12 cellular contexts compared by ENCODE assay signal in the genomic region with DNA sequence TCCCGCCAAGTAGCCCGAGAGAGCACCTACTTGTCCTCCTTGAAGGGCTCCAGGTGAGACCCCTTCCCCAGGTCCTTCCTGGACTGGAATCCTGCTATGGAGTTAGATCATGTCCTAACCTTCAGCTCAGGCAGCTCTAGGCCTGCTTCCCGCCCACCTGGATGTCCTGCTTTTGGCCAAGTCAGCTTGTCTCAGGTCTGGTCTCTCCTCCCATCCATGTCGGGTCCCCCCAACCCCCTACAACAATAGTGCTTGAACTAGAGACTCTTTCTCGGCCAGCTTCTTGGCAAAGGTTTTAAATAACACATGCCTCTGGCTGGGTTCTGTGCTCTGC. TPM values are rescaled to one million over a fixed set of nuclear protein-coding genes. Genes with fewer than 3 reads are reported as not detected.
DNase-seq lines count a peak whose midpoint lies in the region; ATAC-seq, FAIRE-seq and TF ChIP-seq lines count a peak whose summit lies in the region.
"Had no signal": no experiment of that assay in that cellular context is flagged by ENCODE, and none has a peak within 500 bp of the region (broad histone marks: within the 10 kb centered on the region; RNA-seq: fewer than 3 reads in every experiment).

No MANE protein-coding gene starts in this region.

- ATAC-seq in activated CD8-positive, alpha-beta T cell treated with anti-CD3 and anti-CD28 coated beads, Interleukin-2, amount 10 ng/mL, durations not matched to agents 7 days and 5 days: no peak
- no peak for ATAC-seq in GM18868 (IDR thresholded peaks at IDR 0.05; ENCODE audit: unreplicated experiment)
- ATAC-seq: Panc1 had no signal

- H3K4me1 Mint-ChIP-seq in activated CD8-positive, alpha-beta T cell treated with anti-CD3 and anti-CD28 coated beads, Interleukin-2, amount 10 ng/mL, durations not matched to agents 7 days and 5 days (ENCODE audit: low read depth): peaks cover 59% of the 10 kb centered on the region

- peaks cover 38% of the 10 kb centered on the region for H3F3A ChIP-seq in smooth muscle cell (ENCODE audit: low read depth)

- WGBS in smooth muscle cell (ENCODE audit: low lambda C conversion rate): 80% methylated on average over 5 of the region's 5 CpGs

- POLR2A ChIA-PET in activated CD8-positive, alpha-beta T cell treated with anti-CD3 and anti-CD28 coated beads, Interleukin-2, amount 10 ng/mL, durations not matched to agents 7 days and 5 days (lab: Charles Lee): interaction anchor here (0.7 to 3.9 kb wide), 8 partner anchors 8 to 57 kb away, joined by 3 to 58 read pairs (median 5); partner anchors contain the start of genes LRP1, NEMP1 and STAT6

- no peak overlapping the region for H2AFZ ChIP-seq in smooth muscle cell (ENCODE audit: low read depth)

- no peak overlapping the region for H3K9ac ChIP-seq in smooth muscle cell (ENCODE audit: low read depth)

- H3K9me3 ChIP-seq in smooth muscle cell (replicated peaks; ENCODE audit: low read depth): no peaks in the 10 kb centered on the region
- no peaks in the 10 kb centered on the region for H3K9me3 ChIP-seq in HAP-1

- DNase-seq in H4 (ENCODE audit: low spot score) (peak; percentile 2), foreskin fibroblast (no peak), smooth muscle cell (lab: John Stamatoyannopoulos, UW; ENCODE audit: unreplicated experiment) (no peak), midbrain (lab: John Stamatoyannopoulos, UW) (no peak), HAP-1 (ENCODE audit: low spot score in 2 of 2) (no peak), HTR-8/SVneo (ENCODE audit: insufficient read length, low spot score) (no peak)
- DNase-seq in activated CD8-positive, alpha-beta T cell treated with anti-CD3 and anti-CD28 coated beads, Interleukin-2, amount 10 ng/mL, durations not matched to agents 7 days and 5 days: no peak
- DNase-seq: NCI-H1436, small intestine had no signal

- H3K4me3 Mint-ChIP-seq in activated CD8-positive, alpha-beta T cell treated with anti-CD3 and anti-CD28 coated beads, Interleukin-2, amount 10 ng/mL, durations not matched to agents 7 days and 5 days: no peak overlapping the region

- H3K36me3 Mint-ChIP-seq in activated CD8-positive, alpha-beta T cell treated with anti-CD3 and anti-CD28 coated beads, Interleukin-2, amount 10 ng/mL, durations not matched to agents 7 days and 5 days (ENCODE audit: low read depth): peaks cover 54% of the 10 kb centered on the region

- no peaks in the 10 kb centered on the region for H3K27me3 ChIP-seq in smooth muscle cell (ENCODE audit: low read depth)
- no peaks in the 10 kb centered on the region for H3K27me3 ChIP-seq in HAP-1 (ENCODE audit: low read depth)

- H3K36me3 ChIP-seq in smooth muscle cell (ENCODE audit: low read depth) (no peaks in the 10 kb centered on the region), HAP-1 (replicated peaks) (peaks cover 29% of the 10 kb centered on the region)

- CTCF ChIA-PET in activated CD8-positive, alpha-beta T cell treated with anti-CD3 and anti-CD28 coated beads, Interleukin-2, amount 10 ng/mL, durations not matched to agents 7 days and 5 days (lab: Charles Lee): interaction anchor here (1.1 to 18.4 kb wide), 8 partner anchors 13 to 85 kb away, joined by 3 to 233 read pairs (median 9); partner anchors contain the start of genes NEMP1 and STAT6

- peak overlapping the region; percentile 92 for H3K27ac ChIP-seq in smooth muscle cell (ENCODE audit: low read depth)

- no peaks in the 10 kb centered on the region for H3K9me3 Mint-ChIP-seq in activated CD8-positive, alpha-beta T cell treated with anti-CD3 and anti-CD28 coated beads, Interleukin-2, amount 10 ng/mL, durations not matched to agents 7 days and 5 days (ENCODE audit: insufficient read depth)

- H4K20me1 ChIP-seq in smooth muscle cell (ENCODE audit: low read depth): peaks cover 56% of the 10 kb centered on the region

- no peaks in the 10 kb centered on the region for H3K27me3 Mint-ChIP-seq in activated CD8-positive, alpha-beta T cell treated with anti-CD3 and anti-CD28 coated beads, Interleukin-2, amount 10 ng/mL, durations not matched to agents 7 days and 5 days (ENCODE audit: low read depth)

- peaks cover 29% of the 10 kb centered on the region for H3K4me1 ChIP-seq in smooth muscle cell (ENCODE audit: low read depth)
- H3K4me1 ChIP-seq in HAP-1: peaks cover 8% of the 10 kb centered on the region

- no peak for FAIRE-seq in HTR-8/SVneo (lab: Jason Lieb, UNC)
- FAIRE-seq: keratinocyte, small intestine had no signal

- TF ChIP-seq CTCF in foreskin fibroblast (IDR thresholded peaks at IDR 0.05; ENCODE audit: low read depth, low read length): no peak
- TF ChIP-seq CTCF in smooth muscle cell (IDR thresholded peaks at IDR 0.05; ENCODE audit: borderline replicate concordance, insufficient read depth, poor library complexity, severe bottlenecking): no peak

- peak overlapping the region; percentile 67 for H3K27ac Mint-ChIP-seq in activated CD8-positive, alpha-beta T cell treated with anti-CD3 and anti-CD28 coated beads, Interleukin-2, amount 10 ng/mL, durations not matched to agents 7 days and 5 days

- H3K4me2 ChIP-seq in smooth muscle cell: peak overlapping the region; percentile 92

- in situ Hi-C loops in HAP-1 (cut with MboI; ENCODE audit: low sequenced_read_pairs): no loop called here

- H3K79me2 ChIP-seq in smooth muscle cell (ENCODE audit: low read depth): peaks cover 41% of the 10 kb centered on the region

- H3K4me3 ChIP-seq in foreskin fibroblast (ENCODE audit: low read depth in 1 of 2, low read length in 2 of 2) (peak overlapping the region; percentile 20 to 22), smooth muscle cell (no peak overlapping the region), HAP-1 (no peak overlapping the region)

RNA-seq across cellular contexts. Expression of gene NAB2, which starts 3.6 kb away (rescaled TPM):
- 16.5 and 20.2 TPM in 2 replicates for total RNA-seq in H4 (2014; rRNA removed; shearing (Covaris generic))
- total RNA-seq in activated CD8-positive, alpha-beta T cell treated with anti-CD3 and anti-CD28 coated beads, Interleukin-2, amount 10 ng/mL, durations not matched to agents 7 days and 5 days: 10 to 100 TPM; 12.9 to 13.7 TPM
- total RNA-seq in smooth muscle cell: 57.8 and 58.3 TPM in 2 replicates
- polyA plus RNA-seq in smooth muscle cell: 37.9 and 39.7 TPM in 2 replicates

RNA-seq across cellular contexts. Expression of gene NEMP1, which starts 13.9 kb away (rescaled TPM):
- 10.5 and 18.0 TPM in 2 replicates for total RNA-seq in H4 (2014; rRNA removed; shearing (Covaris generic))
- 10 to 100 TPM; 56.4 to 56.9 TPM for total RNA-seq in activated CD8-positive, alpha-beta T cell treated with anti-CD3 and anti-CD28 coated beads, Interleukin-2, amount 10 ng/mL, durations not matched to agents 7 days and 5 days
- total RNA-seq in smooth muscle cell: 8.9 and 12.6 TPM in 2 replicates
- polyA plus RNA-seq in smooth muscle cell: 3.2 and 4.0 TPM in 2 replicates

RNA-seq across cellular contexts. Expression of gene STAT6, which starts 18.7 kb away (rescaled TPM):
- total RNA-seq in H4 (2014; rRNA removed; shearing (Covaris generic)): 9.3 and 17.9 TPM in 2 replicates
- total RNA-seq in activated CD8-positive, alpha-beta T cell treated with anti-CD3 and anti-CD28 coated beads, Interleukin-2, amount 10 ng/mL, durations not matched to agents 7 days and 5 days: 100 to 1,000 TPM; 189 TPM
- 39.1 and 56.8 TPM in 2 replicates for total RNA-seq in smooth muscle cell
- polyA plus RNA-seq in smooth muscle cell: 38.7 and 48.5 TPM in 2 replicates

RNA-seq across cellular contexts. Expression of gene LRP1, which starts 35.8 kb away (rescaled TPM):
- 5.8 and 6.5 TPM in 2 replicates for total RNA-seq in H4 (2014; rRNA removed; shearing (Covaris generic))
- under 1 TPM; 0.39 to 0.40 TPM for total RNA-seq in activated CD8-positive, alpha-beta T cell treated with anti-CD3 and anti-CD28 coated beads, Interleukin-2, amount 10 ng/mL, durations not matched to agents 7 days and 5 days
- 80.3 and 95.4 TPM in 2 replicates for total RNA-seq in smooth muscle cell
- polyA plus RNA-seq in smooth muscle cell: 75.3 and 83.1 TPM in 2 replicates

RNA-seq across cellular contexts. Expression of gene MYO1A, which starts 42.6 kb away (rescaled TPM):
- total RNA-seq in H4 (2014; rRNA removed; shearing (Covaris generic)): not detected in 2 replicates
- 1 to 10 TPM; 1.3 to 1.4 TPM for total RNA-seq in activated CD8-positive, alpha-beta T cell treated with anti-CD3 and anti-CD28 coated beads, Interleukin-2, amount 10 ng/mL, durations not matched to agents 7 days and 5 days
- total RNA-seq in smooth muscle cell: not detected in 2 replicates
- polyA plus RNA-seq in smooth muscle cell: not detected in 2 replicates

Comparison
In these comparisons a context has a peak if more than half of its experiments do, and no peak if none do; other contexts are left out.
1. H3K4me3 ChIP-seq: peak in foreskin fibroblast (2 of 2); none in smooth muscle cell (single experiment) and HAP-1 (single experiment).